Comparison of ENCODE assay signal across 8 cellular contexts in genomic region chr9:125190371-125190801, GRCh38. TPM values are rescaled to one million over a fixed set of nuclear protein-coding genes. Genes with fewer than 3 reads are reported as not detected.
A peak's percentile ranks its signal among the peaks of the same experiment; 100 is the strongest.
DNase-seq lines count a peak whose midpoint lies in the region; ATAC-seq, FAIRE-seq and TF ChIP-seq lines count a peak whose summit lies in the region.

No MANE protein-coding gene starts in this region.

- CTCF ChIA-PET in Calu3 (lab: Charles Lee) = no interaction called here
- CTCF ChIA-PET in HepG2 (lab: Yijun Ruan, JAX; ENCODE audit: low intra/inter-chr PET ratio, low total read pairs) = no interaction called here

- WGBS in HepG2 (ENCODE audit: low lambda C conversion rate) = 72% methylated on average over 13 of the region's 13 CpGs

- POLR2A ChIA-PET in HepG2 (lab: Yijun Ruan, JAX) = interaction anchor here (0.8 to 3.2 kb wide), 3 partner anchors 9 to 72 kb away, joined by 3 to 29 read pairs (median 11); partner anchors contain the start of genes GAPVD1, HSPA5 and RABEPK

- intact Hi-C loops in Calu3 (cut with micrococcal nuclease; ENCODE audit: unreplicated experiment) = no loop called here
- intact Hi-C loops in HepG2 (cut with micrococcal nuclease; ENCODE audit: unreplicated experiment) = no loop called here

- H3K27me3 ChIP-seq in MG63 (no peaks in the 10 kb centered on the region), HepG2 (ENCODE audit: control insufficient read depth in 1 of 2, insufficient read depth in 2 of 2, low read length in 2 of 2) (no peaks in the 10 kb centered on the region; a peak in 1 of 5 replicates)

- BruUV-seq in Calu3 (replicated peaks; lab: Mats Ljungman, UMichigan) = no TSS peak
- TSS peak; percentile 94 for BruUV-seq in HepG2 (replicated peaks; lab: Mats Ljungman, UMichigan)

- H3K4me1 Mint-ChIP-seq in Calu3 (ENCODE audit: low read depth, unreplicated experiment) = no peaks in the 10 kb centered on the region

- H3K27me3 Mint-ChIP-seq in Calu3 (ENCODE audit: unreplicated experiment) = no peaks in the 10 kb centered on the region

- H3K4me3 Mint-ChIP-seq in Calu3 (ENCODE audit: low read depth, unreplicated experiment) = peak overlapping the region; percentile 80

- no peak for TF ChIP-seq CTCF in Calu3 (IDR thresholded peaks at IDR 0.05; ENCODE audit: unreplicated experiment)
- no peak for TF ChIP-seq CTCF in astrocyte of the cerebellum (IDR thresholded peaks at IDR 0.05; ENCODE audit: low read depth, low read length, missing control alignments)
- no peak for TF ChIP-seq CTCF in HepG2 (CRISPR knock-in tag; IDR thresholded peaks at IDR 0.05)

- no peaks in the 10 kb centered on the region for H4K20me1 ChIP-seq in HepG2 (ENCODE audit: insufficient read depth, low read length)

- in situ Hi-C loops in astrocyte of the cerebellum (cut with HindIII; ENCODE audit: low sequenced_read_pairs) (no loop called here), HepG2 (cut with HindIII; ENCODE audit: extremely low pct_ligation_motif_present, low pct_unique_long_range_greater_than_20kb) (no loop called here)

- peak overlapping the region; percentile 86 for H2AFZ ChIP-seq in HepG2 (ENCODE audit: low read length)

- H3K4me3 ChIP-seq in MG63 = peak overlapping the region; percentile 91
- peak overlapping the region; percentile 85 for H3K4me3 ChIP-seq in astrocyte of the cerebellum (ENCODE audit: low read depth, low read length)
- H3K4me3 ChIP-seq in HepG2 (replicated peaks in 1 of 3; ENCODE audit: insufficient read depth in 1 of 3, low read depth in 2 of 3, low read length in 3 of 3) = peak overlapping the region; percentile 91 to 100 (median 98)

- FAIRE-seq in HepG2 (lab: Jason Lieb, UNC) (no peak), HTR-8/SVneo (lab: Jason Lieb, UNC) (no peak)

- H3K4me1 ChIP-seq in HepG2 (ENCODE audit: insufficient read depth, low read length) = peaks cover 57% of the 10 kb centered on the region

- no peak for TF ChIP-seq EP300 in HepG2 (IDR thresholded peaks at IDR 0.05; ENCODE audit: low read depth in 2 of 2, low read length in 2 of 2)
- TF ChIP-seq EP300 in HepG2 (CRISPR knock-in tag; IDR thresholded peaks at IDR 0.05; ENCODE audit: borderline replicate concordance) = no peak

- H3K27ac ChIP-seq in HepG2 (ENCODE audit: extremely low read length, insufficient read depth, low read length) (peak overlapping the region; percentile 72), substantia nigra (ENCODE audit: low read depth, low read length, poor library complexity, severe bottlenecking) (peak overlapping the region; percentile 90)

- no peak for TF ChIP-seq RAD21 in HepG2 (CRISPR knock-in tag; IDR thresholded peaks at IDR 0.05)

- ATAC-seq in HepG2 = no peak
- no peak for ATAC-seq in HG03439 (IDR thresholded peaks at IDR 0.05; ENCODE audit: unreplicated experiment)

- H3K36me3 ChIP-seq in MG63 (peaks cover 5% of the 10 kb centered on the region), HepG2 (replicated peaks in 1 of 2; ENCODE audit: control insufficient read depth in 1 of 2, insufficient read depth in 2 of 2, low read length in 2 of 2) (no peaks in the 10 kb centered on the region)

- peaks cover 24% of the 10 kb centered on the region for H3K36me3 Mint-ChIP-seq in Calu3 (ENCODE audit: insufficient read depth, unreplicated experiment)

- H3K27ac Mint-ChIP-seq in Calu3 (ENCODE audit: unreplicated experiment) = peak overlapping the region; percentile 54

- H3K4me2 ChIP-seq in HepG2 (ENCODE audit: low read depth, low read length) = peak overlapping the region; percentile 84

- TF ChIP-seq POLR2A in HepG2 (IDR thresholded peaks at IDR 0.05; ENCODE audit: insufficient read depth in 1 of 2, low read depth in 2 of 2, low read length in 2 of 2) = no peak

- H3K9me3 ChIP-seq in MG63 = no peaks in the 10 kb centered on the region
- no peaks in the 10 kb centered on the region for H3K9me3 ChIP-seq in HepG2 (ENCODE audit: low read length)

- H3K9ac ChIP-seq in HepG2 (ENCODE audit: insufficient read depth, low read depth, low read length) = peak overlapping the region; percentile 98

- no peaks in the 10 kb centered on the region for H3K9me3 Mint-ChIP-seq in Calu3 (ENCODE audit: low read depth, unreplicated experiment)

- peaks cover 36% of the 10 kb centered on the region for H3K79me2 ChIP-seq in HepG2 (ENCODE audit: insufficient read depth, low read length)

- DNase-seq in Calu3 (no peak), MG63 (no peak), astrocyte of the cerebellum (ENCODE audit: low read depth) (no peak), HepG2 (ENCODE audit: low spot score) (no peak), substantia nigra (lab: John Stamatoyannopoulos, UW) (peak in 1 of 49 donors; percentile 19), germinal center (ENCODE audit: low spot score) (no peak), HTR-8/SVneo (ENCODE audit: insufficient read length, low spot score) (no peak)

RNA-seq across cellular contexts. Expression of gene PPP6C, which starts 0.8 kb away (rescaled TPM):
- 22.7 and 24.7 TPM in 2 replicates for total RNA-seq in Calu3 (2022)
- 17.0 and 23.4 TPM in 2 replicates for total RNA-seq in MG63 (2014; rRNA removed; shearing (Covaris generic); ENCODE audit: low replicate concordance)
- total RNA-seq in HepG2 (2016; rRNA removed; fragmentation: Illumina TruSeq; extraction: Trizol) = 20.9 and 32.7 TPM in 2 replicates
- 7.3 and 8.8 TPM in 2 replicates for total RNA-seq in HepG2 (2016; cell fraction: cytosol; rRNA removed; fragmentation: Illumina TruSeq; extraction: Trizol; ENCODE audit: low read depth)
- 22.6 and 28.4 TPM in 2 replicates for total RNA-seq in HepG2 (2016; cell fraction: insoluble cytoplasmic fraction; rRNA removed; fragmentation: Illumina TruSeq; extraction: Trizol)
- total RNA-seq in HepG2 (2016; cell fraction: membrane; rRNA removed; fragmentation: Illumina TruSeq; extraction: Trizol) = 17.5 and 19.3 TPM in 2 replicates
- total RNA-seq in HepG2 (2016; cell fraction: nucleus; rRNA removed; fragmentation: Illumina TruSeq; extraction: Trizol) = 12.4 and 13.3 TPM in 2 replicates
- polyA plus RNA-seq in HepG2 (2011; rRNA removed) = 13.0 and 18.5 TPM in 2 replicates
- 9.8 and 15.8 TPM in 2 replicates for polyA plus RNA-seq in HepG2 (2011; cell fraction: cytosol; rRNA removed)
- 3.2 and 4.7 TPM in 2 replicates for polyA plus RNA-seq in HepG2 (2011; cell fraction: nucleus; rRNA removed)
- polyA plus RNA-seq in HepG2 (2012) = 16.8 and 24.2 TPM in 2 replicates
- polyA plus RNA-seq in HepG2 (2016; cell fraction: cytosol; fragmentation: Illumina TruSeq; extraction: Trizol; ENCODE audit: low read depth) = 8.3 and 8.4 TPM in 2 replicates
- 44.1 and 50.4 TPM in 2 replicates for polyA plus RNA-seq in HepG2 (2016; cell fraction: insoluble cytoplasmic fraction; fragmentation: Illumina TruSeq; extraction: Trizol; ENCODE audit: low read depth)
- 14.4 and 17.7 TPM in 2 replicates for polyA plus RNA-seq in HepG2 (2016; cell fraction: membrane; fragmentation: Illumina TruSeq; extraction: Trizol; ENCODE audit: low read depth)
- 18.5 and 19.5 TPM in 2 replicates for polyA plus RNA-seq in HepG2 (2016; cell fraction: nucleus; fragmentation: Illumina TruSeq; extraction: Trizol; ENCODE audit: insufficient read depth, low read depth)
- polyA minus RNA-seq in HepG2 (2011; rRNA and poly(A)+ RNA removed; ENCODE audit: low replicate concordance) = 9.8 and 19.2 TPM in 2 replicates
- polyA minus RNA-seq in HepG2 (2011; cell fraction: cytosol; rRNA and poly(A)+ RNA removed) = 15.6 and 16.9 TPM in 2 replicates
- 10.2 and 11.8 TPM in 2 replicates for polyA minus RNA-seq in HepG2 (2011; cell fraction: nucleus; rRNA and poly(A)+ RNA removed)

RNA-seq across cellular contexts. Expression of gene RABEPK, which starts 10.0 kb away (rescaled TPM):
- total RNA-seq in Calu3 (2022) (12.7 and 13.2 TPM in 2 replicates), HepG2 (2016; rRNA removed; fragmentation: Illumina TruSeq; extraction: Trizol) (90.0 and 103 TPM in 2 replicates)
- 50.4 and 74.2 TPM in 2 replicates for total RNA-seq in MG63 (2014; rRNA removed; shearing (Covaris generic); ENCODE audit: low replicate concordance)
- total RNA-seq in HepG2 (2016; cell fraction: cytosol; rRNA removed; fragmentation: Illumina TruSeq; extraction: Trizol; ENCODE audit: low read depth) = 53.4 and 72.5 TPM in 2 replicates
- 93.4 and 96.8 TPM in 2 replicates for total RNA-seq in HepG2 (2016; cell fraction: insoluble cytoplasmic fraction; rRNA removed; fragmentation: Illumina TruSeq; extraction: Trizol)
- total RNA-seq in HepG2 (2016; cell fraction: membrane; rRNA removed; fragmentation: Illumina TruSeq; extraction: Trizol) = 85.0 and 123 TPM in 2 replicates
- total RNA-seq in HepG2 (2016; cell fraction: nucleus; rRNA removed; fragmentation: Illumina TruSeq; extraction: Trizol) = 41.3 and 42.3 TPM in 2 replicates
- polyA plus RNA-seq in HepG2 (2011; rRNA removed) = 61.1 and 75.5 TPM in 2 replicates
- 64.3 and 75.5 TPM in 2 replicates for polyA plus RNA-seq in HepG2 (2011; cell fraction: cytosol; rRNA removed)
- polyA plus RNA-seq in HepG2 (2011; cell fraction: nucleus; rRNA removed) = 34.1 and 38.7 TPM in 2 replicates
- 49.1 and 54.5 TPM in 2 replicates for polyA plus RNA-seq in HepG2 (2012)
- polyA plus RNA-seq in HepG2 (2016; cell fraction: cytosol; fragmentation: Illumina TruSeq; extraction: Trizol; ENCODE audit: low read depth) = 46.9 and 76.5 TPM in 2 replicates
- 89.7 and 90.2 TPM in 2 replicates for polyA plus RNA-seq in HepG2 (2016; cell fraction: insoluble cytoplasmic fraction; fragmentation: Illumina TruSeq; extraction: Trizol; ENCODE audit: low read depth)
- 64.9 and 87.8 TPM in 2 replicates for polyA plus RNA-seq in HepG2 (2016; cell fraction: membrane; fragmentation: Illumina TruSeq; extraction: Trizol; ENCODE audit: low read depth)
- polyA plus RNA-seq in HepG2 (2016; cell fraction: nucleus; fragmentation: Illumina TruSeq; extraction: Trizol; ENCODE audit: insufficient read depth, low read depth) = 63.0 and 63.2 TPM in 2 replicates
- 38.7 and 63.4 TPM in 2 replicates for polyA minus RNA-seq in HepG2 (2011; rRNA and poly(A)+ RNA removed; ENCODE audit: low replicate concordance)
- polyA minus RNA-seq in HepG2 (2011; cell fraction: cytosol; rRNA and poly(A)+ RNA removed) = 18.4 and 19.4 TPM in 2 replicates
- polyA minus RNA-seq in HepG2 (2011; cell fraction: nucleus; rRNA and poly(A)+ RNA removed) = 12.0 and 14.9 TPM in 2 replicates

RNA-seq across cellular contexts. Expression of gene SCAI, which starts 47.1 kb away (rescaled TPM):
- total RNA-seq in Calu3 (2022) = 6.4 and 7.0 TPM in 2 replicates
- 13.2 and 25.5 TPM in 2 replicates for total RNA-seq in MG63 (2014; rRNA removed; shearing (Covaris generic); ENCODE audit: low replicate concordance)
- total RNA-seq in HepG2 (2016; rRNA removed; fragmentation: Illumina TruSeq; extraction: Trizol) = 8.4 and 10.3 TPM in 2 replicates
- 6.0 and 8.4 TPM in 2 replicates for total RNA-seq in HepG2 (2016; cell fraction: cytosol; rRNA removed; fragmentation: Illumina TruSeq; extraction: Trizol; ENCODE audit: low read depth)
- 8.4 and 11.2 TPM in 2 replicates for total RNA-seq in HepG2 (2016; cell fraction: insoluble cytoplasmic fraction; rRNA removed; fragmentation: Illumina TruSeq; extraction: Trizol)
- 4.3 and 6.5 TPM in 2 replicates for total RNA-seq in HepG2 (2016; cell fraction: membrane; rRNA removed; fragmentation: Illumina TruSeq; extraction: Trizol)
- 16.6 and 21.4 TPM in 2 replicates for total RNA-seq in HepG2 (2016; cell fraction: nucleus; rRNA removed; fragmentation: Illumina TruSeq; extraction: Trizol)
- 3.7 and 4.4 TPM in 2 replicates for polyA plus RNA-seq in HepG2 (2011; rRNA removed)
- polyA plus RNA-seq in HepG2 (2011; cell fraction: cytosol; rRNA removed) = 1.3 and 2.6 TPM in 2 replicates
- polyA plus RNA-seq in HepG2 (2011; cell fraction: nucleus; rRNA removed) = 4.0 and 8.1 TPM in 2 replicates
- 1.4 and 2.2 TPM in 2 replicates for polyA plus RNA-seq in HepG2 (2012)
- 1.3 and 2.0 TPM in 2 replicates for polyA plus RNA-seq in HepG2 (2016; cell fraction: cytosol; fragmentation: Illumina TruSeq; extraction: Trizol; ENCODE audit: low read depth)
- 3.3 and 3.4 TPM in 2 replicates for polyA plus RNA-seq in HepG2 (2016; cell fraction: insoluble cytoplasmic fraction; fragmentation: Illumina TruSeq; extraction: Trizol; ENCODE audit: low read depth)
- polyA plus RNA-seq in HepG2 (2016; cell fraction: membrane; fragmentation: Illumina TruSeq; extraction: Trizol; ENCODE audit: low read depth) = 1.2 and 1.3 TPM in 2 replicates
- 9.9 and 11.1 TPM in 2 replicates for polyA plus RNA-seq in HepG2 (2016; cell fraction: nucleus; fragmentation: Illumina TruSeq; extraction: Trizol; ENCODE audit: insufficient read depth, low read depth)
- 6.7 and 25.4 TPM in 2 replicates for polyA minus RNA-seq in HepG2 (2011; rRNA and poly(A)+ RNA removed; ENCODE audit: low replicate concordance)
- 2.2 and 5.9 TPM in 2 replicates for polyA minus RNA-seq in HepG2 (2011; cell fraction: cytosol; rRNA and poly(A)+ RNA removed)
- polyA minus RNA-seq in HepG2 (2011; cell fraction: nucleus; rRNA and poly(A)+ RNA removed) = 18.9 and 20.3 TPM in 2 replicates

RNA-seq across cellular contexts. Expression of gene HSPA5, which starts 50.8 kb away (rescaled TPM):
- 256 and 259 TPM in 2 replicates for total RNA-seq in Calu3 (2022)
- 117 and 156 TPM in 2 replicates for total RNA-seq in MG63 (2014; rRNA removed; shearing (Covaris generic); ENCODE audit: low replicate concordance)
- total RNA-seq in HepG2 (2016; rRNA removed; fragmentation: Illumina TruSeq; extraction: Trizol) = 170 and 201 TPM in 2 replicates
- 11.3 and 12.9 TPM in 2 replicates for total RNA-seq in HepG2 (2016; cell fraction: cytosol; rRNA removed; fragmentation: Illumina TruSeq; extraction: Trizol; ENCODE audit: low read depth)
- total RNA-seq in HepG2 (2016; cell fraction: insoluble cytoplasmic fraction; rRNA removed; fragmentation: Illumina TruSeq; extraction: Trizol) = 150 and 197 TPM in 2 replicates
- total RNA-seq in HepG2 (2016; cell fraction: membrane; rRNA removed; fragmentation: Illumina TruSeq; extraction: Trizol) = 29.2 and 35.2 TPM in 2 replicates
- total RNA-seq in HepG2 (2016; cell fraction: nucleus; rRNA removed; fragmentation: Illumina TruSeq; extraction: Trizol) = 348 and 388 TPM in 2 replicates
- 187 and 206 TPM in 2 replicates for polyA plus RNA-seq in HepG2 (2011; rRNA removed)
- 150 and 201 TPM in 2 replicates for polyA plus RNA-seq in HepG2 (2011; cell fraction: cytosol; rRNA removed)
- 105 and 114 TPM in 2 replicates for polyA plus RNA-seq in HepG2 (2011; cell fraction: nucleus; rRNA removed)
- 378 and 476 TPM in 2 replicates for polyA plus RNA-seq in HepG2 (2012)
- 23.2 and 24.9 TPM in 2 replicates for polyA plus RNA-seq in HepG2 (2016; cell fraction: cytosol; fragmentation: Illumina TruSeq; extraction: Trizol; ENCODE audit: low read depth)
- 263 and 283 TPM in 2 replicates for polyA plus RNA-seq in HepG2 (2016; cell fraction: insoluble cytoplasmic fraction; fragmentation: Illumina TruSeq; extraction: Trizol; ENCODE audit: low read depth)
- 33.1 and 41.5 TPM in 2 replicates for polyA plus RNA-seq in HepG2 (2016; cell fraction: membrane; fragmentation: Illumina TruSeq; extraction: Trizol; ENCODE audit: low read depth)
- polyA plus RNA-seq in HepG2 (2016; cell fraction: nucleus; fragmentation: Illumina TruSeq; extraction: Trizol; ENCODE audit: insufficient read depth, low read depth) = 733 and 789 TPM in 2 replicates
- 133 and 284 TPM in 2 replicates for polyA minus RNA-seq in HepG2 (2011; rRNA and poly(A)+ RNA removed; ENCODE audit: low replicate concordance)
- polyA minus RNA-seq in HepG2 (2011; cell fraction: cytosol; rRNA and poly(A)+ RNA removed) = 290 and 324 TPM in 2 replicates
- 124 and 160 TPM in 2 replicates for polyA minus RNA-seq in HepG2 (2011; cell fraction: nucleus; rRNA and poly(A)+ RNA removed)
